Comparison of ENCODE assay signal across 1 cellular context in genomic region chr19:44626067-44626624, GRCh38.
TF ChIP-seq lines count a peak whose summit lies in the region.

No MANE protein-coding gene starts in this region.

TF ChIP-seq in H1, 55 proteins besides CTCF, POLR2A, EP300 and RAD21:
- no peak for TF ChIP-seq SP1 (IDR thresholded peaks at IDR 0.05; ENCODE audit: low read depth, low read length)
- no peak for TF ChIP-seq TBP (IDR thresholded peaks at IDR 0.05; ENCODE audit: low read depth, low read length)
- TF ChIP-seq SP2 (IDR thresholded peaks at IDR 0.05; ENCODE audit: low read length), result no peak
- no peak for TF ChIP-seq CBX8 (IDR thresholded peaks at IDR 0.05; ENCODE audit: borderline replicate concordance, low read depth, low read length)
- TF ChIP-seq SIRT6 (IDR thresholded peaks at IDR 0.05; ENCODE audit: low read length), result no peak
- TF ChIP-seq BACH1 (IDR thresholded peaks at IDR 0.05; ENCODE audit: low read length), result no peak
- TF ChIP-seq BCL11A (IDR thresholded peaks at IDR 0.05; ENCODE audit: low read depth in 2 of 2, low read length in 2 of 2), result no peak
- no peak for TF ChIP-seq YY1 (IDR thresholded peaks at IDR 0.05; ENCODE audit: low read depth, low read length)
- TF ChIP-seq MAX (IDR thresholded peaks at IDR 0.05), result no peak
- no peak for TF ChIP-seq GABPA (IDR thresholded peaks at IDR 0.05; ENCODE audit: borderline replicate concordance, insufficient read depth, low read length)
- no peak for TF ChIP-seq KDM1A (IDR thresholded peaks at IDR 0.05; ENCODE audit: borderline replicate concordance, low read length)
- TF ChIP-seq RXRA (IDR thresholded peaks at IDR 0.05; ENCODE audit: insufficient read depth, low read depth, low read length), result no peak
TF ChIP-seq in H1: peak in this region for 0.
